Comparison of ENCODE assay signal across 14 cellular contexts in the genomic region with DNA sequence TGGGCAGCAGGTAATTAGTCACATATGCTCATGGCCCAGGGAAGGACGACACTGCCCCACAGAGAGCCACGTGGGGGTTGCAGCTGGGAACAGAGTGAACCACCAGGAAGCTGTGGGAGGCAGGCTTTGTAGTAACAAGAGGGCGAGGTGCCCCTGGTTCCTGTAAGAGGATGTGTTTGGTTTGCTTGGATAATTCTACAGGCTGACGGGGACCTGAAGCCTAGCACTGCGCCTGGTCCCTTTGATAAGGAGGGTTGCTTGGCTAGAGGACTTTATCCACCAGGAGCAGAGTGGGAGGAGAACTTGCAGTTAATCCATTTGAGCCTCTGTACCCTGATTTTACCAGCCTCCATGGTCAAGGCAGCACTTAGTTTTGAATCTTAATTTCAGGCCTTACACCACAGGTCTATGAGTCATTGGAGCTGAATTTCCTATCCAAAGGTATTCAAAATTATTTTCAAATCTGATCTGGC.
DNase-seq lines count a peak whose midpoint lies in the region; ATAC-seq and TF ChIP-seq lines count a peak whose summit lies in the region.
"Had no signal": no experiment of that assay in that cellular context is flagged by ENCODE, and none has a peak within 500 bp of the region (broad histone marks: within the 10 kb centered on the region; RNA-seq: fewer than 3 reads in every experiment).

No MANE protein-coding gene starts in this region.

- H3F3A ChIP-seq in smooth muscle cell (ENCODE audit: low read depth): no peaks in the 10 kb centered on the region

- WGBS in smooth muscle cell (ENCODE audit: low lambda C conversion rate): 60% methylated on average over 5 of the region's 5 CpGs

- DNase-seq in HK-2 (ENCODE audit: unreplicated experiment): peak; percentile 10
- no peak for DNase-seq in left ventricle myocardium superior
- DNase-seq in NCI-H1048 (lab: John Stamatoyannopoulos, UW): no peak
- no peak for DNase-seq in smooth muscle cell (lab: John Stamatoyannopoulos, UW; ENCODE audit: unreplicated experiment)
- no peak for DNase-seq in middle frontal gyrus (ENCODE audit: extremely low spot score, low spot score)
- DNase-seq: activated CD4-positive, alpha-beta T cell treated with anti-CD3 and anti-CD28 coated beads, Interleukin-2, amount 50 U/mL, for 48 hours; activated naive CD8-positive, alpha-beta T cell treated with anti-CD3 and anti-CD28 coated beads, Interleukin-2, amount 50 U/mL, for 24 hours; NCI-H1694 treated with DMSO at 0.1 percent for 48 hours; right lobe of liver; RPMI8226 had no signal

- H3K4me3 ChIP-seq in ACC112 (ENCODE audit: low read depth, low read length) (no peak overlapping the region), smooth muscle cell (no peak overlapping the region)
- H3K4me3 ChIP-seq: right lobe of liver had no signal

- H3K4me2 ChIP-seq in smooth muscle cell: no peak overlapping the region

- peaks cover 25% of the 10 kb centered on the region for H3K4me1 ChIP-seq in ACC112 (ENCODE audit: control insufficient read depth, insufficient read depth, low read length, unreplicated experiment)
- no peaks in the 10 kb centered on the region for H3K4me1 ChIP-seq in smooth muscle cell (ENCODE audit: low read depth)
- H3K4me1 ChIP-seq: right lobe of liver had no signal

- H3K36me3 ChIP-seq in ACC112 (ENCODE audit: insufficient read depth, low read length) (no peaks in the 10 kb centered on the region), smooth muscle cell (ENCODE audit: low read depth) (no peaks in the 10 kb centered on the region)
- H3K36me3 ChIP-seq: right lobe of liver had no signal

- H4K20me1 ChIP-seq in smooth muscle cell (ENCODE audit: low read depth): no peaks in the 10 kb centered on the region

- no peak for TF ChIP-seq CTCF in smooth muscle cell (IDR thresholded peaks at IDR 0.05; ENCODE audit: borderline replicate concordance, insufficient read depth, poor library complexity, severe bottlenecking)

- H3K4me1 Mint-ChIP-seq in activated T-helper 17 cell treated with anti-CD3 and anti-CD28 coated beads, Interleukin-2, amount 50 U/mL, for 72 hours: peaks cover 2% of the 10 kb centered on the region

- H3K9me3 ChIP-seq in smooth muscle cell (replicated peaks; ENCODE audit: low read depth): no peaks in the 10 kb centered on the region
- H3K9me3 ChIP-seq: right lobe of liver had no signal

- H3K4me3 Mint-ChIP-seq in activated T-helper 17 cell treated with anti-CD3 and anti-CD28 coated beads, Interleukin-2, amount 50 U/mL, for 72 hours: no peak overlapping the region
- H3K4me3 Mint-ChIP-seq: activated naive CD8-positive, alpha-beta T cell treated with anti-CD3 and anti-CD28 coated beads, Interleukin-2, amount 50 U/mL, for 24 hours had no signal

- peaks cover under 1% of the 10 kb centered on the region for H3K27me3 Mint-ChIP-seq in activated T-helper 17 cell treated with anti-CD3 and anti-CD28 coated beads, Interleukin-2, amount 50 U/mL, for 72 hours

- H3K27me3 ChIP-seq in ACC112 (ENCODE audit: insufficient read depth, low read length) (no peaks in the 10 kb centered on the region), smooth muscle cell (ENCODE audit: low read depth) (no peaks in the 10 kb centered on the region)
- H3K27me3 ChIP-seq: right lobe of liver had no signal

- H2AFZ ChIP-seq in ACC112 (ENCODE audit: low read length, unreplicated experiment) (peak overlapping the region; percentile 63), smooth muscle cell (ENCODE audit: low read depth) (no peak overlapping the region)

- peak; percentile 27 for ATAC-seq in activated T-helper 17 cell treated with anti-CD3 and anti-CD28 coated beads, Interleukin-2, amount 50 U/mL, for 72 hours (replicated peaks)
- ATAC-seq in left ventricle myocardium superior: peak; percentile 55
- ATAC-seq in GM18858 (IDR thresholded peaks at IDR 0.05; ENCODE audit: unreplicated experiment): no peak
- ATAC-seq: activated naive CD8-positive, alpha-beta T cell treated with anti-CD3 and anti-CD28 coated beads, Interleukin-2, amount 50 U/mL, for 24 hours had no signal

- H3K27ac Mint-ChIP-seq in activated T-helper 17 cell treated with anti-CD3 and anti-CD28 coated beads, Interleukin-2, amount 50 U/mL, for 72 hours: no peak overlapping the region
- H3K27ac Mint-ChIP-seq: activated naive CD8-positive, alpha-beta T cell treated with anti-CD3 and anti-CD28 coated beads, Interleukin-2, amount 50 U/mL, for 24 hours had no signal

- H3K9me3 Mint-ChIP-seq in activated T-helper 17 cell treated with anti-CD3 and anti-CD28 coated beads, Interleukin-2, amount 50 U/mL, for 72 hours: no peaks in the 10 kb centered on the region

- H3K27ac ChIP-seq in ACC112 (ENCODE audit: low read depth, low read length) (peak overlapping the region; percentile 36; the same call in 1 of the 2 replicates), smooth muscle cell (ENCODE audit: low read depth) (no peak overlapping the region)
- H3K27ac ChIP-seq: C4-2B, right lobe of liver had no signal

- H3K79me2 ChIP-seq in ACC112 (ENCODE audit: control insufficient read depth, insufficient read depth, low read length, unreplicated experiment): no peaks in the 10 kb centered on the region
- H3K79me2 ChIP-seq in smooth muscle cell (ENCODE audit: low read depth): no peaks in the 10 kb centered on the region

- intact Hi-C loops in left ventricle myocardium superior (cut with micrococcal nuclease): no loop called here

- H3K36me3 Mint-ChIP-seq in activated T-helper 17 cell treated with anti-CD3 and anti-CD28 coated beads, Interleukin-2, amount 50 U/mL, for 72 hours (ENCODE audit: low read depth): no peaks in the 10 kb centered on the region

- no peak overlapping the region for H3K9ac ChIP-seq in smooth muscle cell (ENCODE audit: low read depth)
